10 cellular contexts compared by ENCODE assay signal in genomic region chrX:151505796-151506195, GRCh38. TPM values are rescaled to one million over a fixed set of nuclear protein-coding genes. Genes with fewer than 3 reads are reported as not detected.
A peak's percentile ranks its signal among the peaks of the same experiment; 100 is the strongest.
DNase-seq lines count a peak whose midpoint lies in the region; ATAC-seq and TF ChIP-seq lines count a peak whose summit lies in the region.
"Had no signal": no experiment of that assay in that cellular context is flagged by ENCODE, and none has a peak within 500 bp of the region (broad histone marks: within the 10 kb centered on the region; RNA-seq: fewer than 3 reads in every experiment).

No MANE protein-coding gene starts in this region.

- no peaks in the 10 kb centered on the region for H3K27me3 ChIP-seq in left lung
- H3K27me3 ChIP-seq: neutrophil, suprapubic skin had no signal

- peak; percentile 56 for ATAC-seq in GM21576 (IDR thresholded peaks at IDR 0.05; ENCODE audit: unreplicated experiment)
- ATAC-seq in left lung: peak; percentile 58
- ATAC-seq in HG03025 (IDR thresholded peaks at IDR 0.05; ENCODE audit: low FRiP score, unreplicated experiment): no peak

- no peaks in the 10 kb centered on the region for H3K9me3 ChIP-seq in left lung
- H3K9me3 ChIP-seq: neutrophil, suprapubic skin had no signal

- TF ChIP-seq CTCF in left lung (IDR thresholded peaks at IDR 0.05): peak in 1 of 2 donors; percentile 21

- DNase-seq in NCI-H2029 (lab: John Stamatoyannopoulos, UW): peak; percentile 1
- no peak for DNase-seq in NCI-H2029 treated with DMSO at 0.1 percent for 48 hours (lab: John Stamatoyannopoulos, UW)
- DNase-seq in RPMI8226: peak; percentile 20
- DNase-seq in left lung: no peak
- no peak for DNase-seq in dedifferentiated amniotic fluid mesenchymal stem cell (ENCODE audit: extremely low spot score)
- DNase-seq in activated CD8-positive, alpha-beta memory T cell treated with anti-CD3 and anti-CD28 coated beads for 24 hours: no peak

- H3K36me3 ChIP-seq in left lung: no peaks in the 10 kb centered on the region
- H3K36me3 ChIP-seq: neutrophil, suprapubic skin had no signal

- no peak overlapping the region for H3K4me3 ChIP-seq in left lung
- H3K4me3 ChIP-seq: suprapubic skin had no signal

- intact Hi-C loops in left lung (cut with DNase I): no loop called here

- no peak overlapping the region for H3K27ac ChIP-seq in left lung
- H3K27ac ChIP-seq: neutrophil, suprapubic skin had no signal

- no peaks in the 10 kb centered on the region for H3K4me1 ChIP-seq in left lung
- H3K4me1 ChIP-seq: suprapubic skin had no signal

RNA-seq across cellular contexts. Expression of gene PASD1, which starts 57.7 kb away (rescaled TPM):
- total RNA-seq in left lung: not detected
- total RNA-seq: suprapubic skin had no signal

Comparison
In these comparisons a context has a peak if more than half of its experiments do, and no peak if none do; other contexts are left out.
1. DNase-seq: peak in NCI-H2029 (single experiment) and RPMI8226 (single experiment); none in NCI-H2029 treated with DMSO at 0.1 percent for 48 hours (single experiment), left lung (0 of 2), dedifferentiated amniotic fluid mesenchymal stem cell (single experiment) and activated CD8-positive, alpha-beta memory T cell treated with anti-CD3 and anti-CD28 coated beads for 24 hours (single experiment).